ENCODE assay signal across 8 cellular contexts in genomic region chr9:97696025-97696822, GRCh38. TPM values are rescaled to one million over a fixed set of nuclear protein-coding genes. Genes with fewer than 3 reads are reported as not detected.
DNase-seq lines count a peak whose midpoint lies in the region; ATAC-seq lines count a peak whose summit lies in the region.

No MANE protein-coding gene starts in this region.

- peaks cover 41% of the 10 kb centered on the region for H3K27me3 ChIP-seq in HUES64 (ENCODE audit: insufficient read depth, low read length)

- H3K9me3 ChIP-seq in HUES64 (ENCODE audit: insufficient read depth, low read depth, low read length): no peaks in the 10 kb centered on the region

- peaks cover 13% of the 10 kb centered on the region for H3K4me1 ChIP-seq in HUES64 (ENCODE audit: insufficient read depth, low read length)

- peak overlapping the region; percentile 92 for H3K4me3 ChIP-seq in HUES64 (ENCODE audit: low read length)

- 41% methylated on average over 11 of the region's 11 CpGs for WGBS in HUES64

- no peak for ATAC-seq in GM19452 (IDR thresholded peaks at IDR 0.05; ENCODE audit: unreplicated experiment)

- no peak overlapping the region for H3K27ac ChIP-seq in HUES64 (ENCODE audit: low read depth, low read length)
- peak overlapping the region; percentile 77 for H3K27ac ChIP-seq in substantia nigra (ENCODE audit: low read depth, low read length, poor library complexity, severe bottlenecking)

- H3K36me3 ChIP-seq in HUES64 (ENCODE audit: insufficient read depth, low read length): no peaks in the 10 kb centered on the region

- peak; percentile 45 for DNase-seq in DMS53 (lab: John Stamatoyannopoulos, UW)
- DNase-seq in DMS53 treated with DMSO at 0.1 percent for 48 hours (lab: John Stamatoyannopoulos, UW; ENCODE audit: unreplicated experiment): no peak
- DNase-seq in amniotic epithelial cell (ENCODE audit: low read depth): peak; percentile 25
- peak; percentile 28 for DNase-seq in kidney glomerular epithelial cell (lab: John Stamatoyannopoulos, UW)
- no peak for DNase-seq in substantia nigra (lab: John Stamatoyannopoulos, UW)
- no peak for DNase-seq in NCI-H1436 (lab: John Stamatoyannopoulos, UW)

- peak overlapping the region; percentile 83 for H3K9ac ChIP-seq in HUES64 (ENCODE audit: low read depth, low read length)

RNA-seq across cellular contexts. Expression of gene XPA, which starts 0.9 kb away (rescaled TPM):
- 4.3 TPM for polyA plus RNA-seq in HUES64 (2013, experiment 1 of 2)
- polyA plus RNA-seq in HUES64 (2013, experiment 2 of 2): 6.7 TPM

Comparison
In these comparisons a context has a peak if more than half of its experiments do, and no peak if none do; other contexts are left out.
1. DNase-seq: peak in DMS53 (single experiment), amniotic epithelial cell (single experiment) and kidney glomerular epithelial cell (single experiment); none in DMS53 treated with DMSO at 0.1 percent for 48 hours (single experiment), substantia nigra (0 of 49) and NCI-H1436 (single experiment).